Comparison of ENCODE assay signal across 23 cellular contexts in the genomic region with DNA sequence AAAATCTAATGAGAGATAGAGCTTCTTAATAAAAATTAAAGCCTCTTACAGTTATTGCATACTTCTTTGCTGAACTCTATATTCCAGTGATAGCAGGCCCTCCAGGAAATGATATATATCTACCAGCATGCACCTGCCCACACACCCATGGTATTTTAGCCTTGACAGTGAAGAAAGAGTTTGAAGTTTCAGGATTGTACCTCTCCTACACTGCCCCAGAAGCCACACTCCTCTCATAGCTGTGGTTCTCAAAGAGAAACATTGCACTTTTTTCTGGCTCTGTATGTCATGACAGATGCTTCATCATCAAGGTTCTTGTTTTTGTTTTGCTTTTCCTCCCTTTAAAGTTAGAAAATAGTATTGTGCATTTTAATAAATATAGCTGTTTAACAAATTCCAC.
"Had no signal": no experiment of that assay in that cellular context is flagged by ENCODE, and none has a peak within 500 bp of the region (broad histone marks: within the 10 kb centered on the region; RNA-seq: fewer than 3 reads in every experiment).

No MANE protein-coding gene starts in this region.

- DNase-seq: cortex of kidney; dorsolateral prefrontal cortex; effector memory CD4-positive, alpha-beta T cell; gastrocnemius medialis; heart right ventricle; hypothalamus; kidney glomerular epithelial cell; mesendoderm; mucosa of descending colon; naive thymus-derived CD8-positive, alpha-beta T cell; psoas muscle; retina; right lobe of liver; spleen; stimulated activated CD4-positive, alpha-beta T cell treated with anti-CD3 and anti-CD28 coated beads, Interleukin-15, amount 100 ng/mL, for 24 hours; stimulated activated CD4-positive, alpha-beta T cell treated with anti-CD3 and anti-CD28 coated beads, Interleukin-1b, Interleukin-23, amount 100 ng/mL, for 48 hours; stimulated activated CD4-positive, alpha-beta T cell treated with anti-CD3 and anti-CD28 coated beads, Interleukin-4, amount 100 ng/mL, for 24 hours; stimulated activated naive B cell treated with anti-CD40 and anti-IgM and Interleukin-4, amounts not matched to agents 10 μg/mL and 1 μg/mL and 100 μg/mL, for 72 hours; tibial artery; upper lobe of left lung; uterus had no signal

- ATAC-seq: esophagus mucosa; gastrocnemius medialis; heart right ventricle; mucosa of descending colon; naive thymus-derived CD8-positive, alpha-beta T cell; psoas muscle; right lobe of liver; stimulated activated naive B cell treated with anti-CD40 and anti-IgM and Interleukin-4, amounts not matched to agents 10 μg/mL and 1 μg/mL and 100 μg/mL, for 72 hours had no signal

- H3K27ac ChIP-seq: dorsolateral prefrontal cortex, gastrocnemius medialis, heart right ventricle, neutrophil, psoas muscle, right lobe of liver, spleen, tibial artery, upper lobe of left lung, uterus had no signal

- H3K9me3 Mint-ChIP-seq: naive thymus-derived CD8-positive, alpha-beta T cell; stimulated activated naive B cell treated with anti-CD40 and anti-IgM and Interleukin-4, amounts not matched to agents 10 μg/mL and 1 μg/mL and 100 μg/mL, for 72 hours had no signal

- H3K9me3 ChIP-seq: gastrocnemius medialis, heart right ventricle, mucosa of descending colon, neutrophil, psoas muscle, right lobe of liver, spleen, tibial artery, upper lobe of left lung, uterus had no signal

- H3K4me1 Mint-ChIP-seq: stimulated activated naive B cell treated with anti-CD40 and anti-IgM and Interleukin-4, amounts not matched to agents 10 μg/mL and 1 μg/mL and 100 μg/mL, for 72 hours had no signal

- H3K27ac Mint-ChIP-seq: naive thymus-derived CD8-positive, alpha-beta T cell; stimulated activated naive B cell treated with anti-CD40 and anti-IgM and Interleukin-4, amounts not matched to agents 10 μg/mL and 1 μg/mL and 100 μg/mL, for 72 hours had no signal

- H3K36me3 ChIP-seq: gastrocnemius medialis, heart right ventricle, neutrophil, right lobe of liver, spleen, tibial artery, upper lobe of left lung, uterus had no signal

- H3K27me3 Mint-ChIP-seq: naive thymus-derived CD8-positive, alpha-beta T cell; stimulated activated naive B cell treated with anti-CD40 and anti-IgM and Interleukin-4, amounts not matched to agents 10 μg/mL and 1 μg/mL and 100 μg/mL, for 72 hours had no signal

- H3K27me3 ChIP-seq: dorsolateral prefrontal cortex, gastrocnemius medialis, heart right ventricle, neutrophil, right lobe of liver, spleen, tibial artery, upper lobe of left lung, uterus had no signal

- H3K4me1 ChIP-seq: right lobe of liver, spleen, upper lobe of left lung, uterus had no signal

- H3K4me3 Mint-ChIP-seq: naive thymus-derived CD8-positive, alpha-beta T cell; stimulated activated naive B cell treated with anti-CD40 and anti-IgM and Interleukin-4, amounts not matched to agents 10 μg/mL and 1 μg/mL and 100 μg/mL, for 72 hours had no signal

- H3K4me3 ChIP-seq: dorsolateral prefrontal cortex, gastrocnemius medialis, heart right ventricle, mucosa of descending colon, psoas muscle, right lobe of liver, spleen, tibial artery, upper lobe of left lung, uterus had no signal

- H3K36me3 Mint-ChIP-seq: naive thymus-derived CD8-positive, alpha-beta T cell; stimulated activated naive B cell treated with anti-CD40 and anti-IgM and Interleukin-4, amounts not matched to agents 10 μg/mL and 1 μg/mL and 100 μg/mL, for 72 hours had no signal
